ENCODE assay signal across 23 cellular contexts in the genomic region with DNA sequence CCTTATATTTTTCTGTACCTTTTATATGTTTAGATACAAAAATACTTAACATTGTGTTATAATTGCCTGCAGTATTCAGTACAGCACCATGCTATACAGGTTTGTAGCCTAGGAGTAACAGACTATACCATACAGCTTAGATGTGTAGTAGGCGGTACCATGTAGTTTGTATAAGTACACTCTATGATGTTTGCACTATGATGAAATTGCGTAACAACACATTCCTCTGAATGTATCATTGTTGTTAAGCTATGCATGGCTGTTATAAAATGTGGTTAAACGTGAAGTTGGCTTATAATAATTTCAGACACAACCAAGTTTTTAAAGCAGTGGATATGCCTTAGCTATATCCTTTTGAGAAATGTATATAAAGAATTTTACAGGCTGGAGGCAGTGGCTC.
DNase-seq lines count a peak whose midpoint lies in the region; ATAC-seq, FAIRE-seq and TF ChIP-seq lines count a peak whose summit lies in the region.
"Had no signal": no experiment of that assay in that cellular context is flagged by ENCODE, and none has a peak within 500 bp of the region (broad histone marks: within the 10 kb centered on the region; RNA-seq: fewer than 3 reads in every experiment).

No MANE protein-coding gene starts in this region.

- FAIRE-seq in bronchial epithelial cell (lab: Jason Lieb, UNC), result no peak
- FAIRE-seq: colon, GM12878, RCC 7860 had no signal

- H3K4me1 ChIP-seq in foreskin keratinocyte (no peaks in the 10 kb centered on the region), psoas muscle (no peaks in the 10 kb centered on the region)

- DNase-seq in AG10803 (ENCODE audit: low read depth), result peak; percentile 16
- DNase-seq in HT1080 (ENCODE audit: low read depth), result peak; percentile 7
- peak; percentile 90 for DNase-seq in bronchial epithelial cell (ENCODE audit: low read depth)
- peak; percentile 35 to 53 for DNase-seq in foreskin keratinocyte
- DNase-seq in psoas muscle, result no peak
- no peak for DNase-seq in SHP77 (lab: John Stamatoyannopoulos, UW)
- no peak for DNase-seq in activated CD4-positive, alpha-beta T cell treated with anti-CD3 and anti-CD28 coated beads for 1 hour
- DNase-seq in GM19240 (ENCODE audit: insufficient read length, low spot score), result no peak
- DNase-seq: activated CD4-positive, alpha-beta T cell treated with anti-CD3 and anti-CD28 coated beads for 48 hours; activated T-cell treated with anti-CD3 and anti-CD28 coated beads, Interleukin-2, amount 50 U/mL, for 4 hours; effector memory CD8-positive, alpha-beta T cell; heart left ventricle; MV-4-11; naive B cell; NCI-H146; NCI-H2171 treated with DMSO at 0.1 percent for 48 hours; NCI-H69; occipital lobe; substantia nigra; T-helper 17 cell had no signal

- TF ChIP-seq CTCF in AG10803 (conservative IDR thresholded peaks at IDR 0.05; ENCODE audit: low read length) (no peak), bronchial epithelial cell (IDR thresholded peaks at IDR 0.05; ENCODE audit: insufficient read depth, low read length, severe bottlenecking) (no peak), foreskin keratinocyte (conservative IDR thresholded peaks at IDR 0.05) (no peak), psoas muscle (IDR thresholded peaks at IDR 0.05) (no peak)

- intact Hi-C loops in psoas muscle (cut with DNase I), result no loop called here

- 96 to 98% (median 97%) methylated on average over 3 of the region's 3 CpGs for WGBS in psoas muscle, 3 donors

- H3K36me3 ChIP-seq in bronchial epithelial cell (ENCODE audit: control insufficient read depth, insufficient read depth, low read length), result no peaks in the 10 kb centered on the region
- H3K36me3 ChIP-seq in psoas muscle (ENCODE audit: insufficient read depth in 1 of 2, low read depth in 1 of 2), result peaks cover 0 to 8% of the 10 kb centered on the region in 2 donors

- H3K27ac ChIP-seq in foreskin keratinocyte (no peak overlapping the region), psoas muscle (no peak overlapping the region)
- H3K27ac ChIP-seq: heart left ventricle had no signal

- ATAC-seq in foreskin keratinocyte, result peak; percentile 61
- ATAC-seq in psoas muscle, result no peak
- ATAC-seq: activated T-cell treated with anti-CD3 and anti-CD28 coated beads, Interleukin-2, amount 50 U/mL, for 4 hours; effector memory CD8-positive, alpha-beta T cell; GM12878; heart left ventricle; T-helper 17 cell had no signal

- H3K9me3 ChIP-seq in psoas muscle, result no peaks in the 10 kb centered on the region
- H3K9me3 ChIP-seq: heart left ventricle had no signal

- H3K27me3 ChIP-seq in bronchial epithelial cell (ENCODE audit: control insufficient read depth, insufficient read depth, low read length), result no peaks in the 10 kb centered on the region
- H3K27me3 ChIP-seq in foreskin keratinocyte, result no peaks in the 10 kb centered on the region
- no peaks in the 10 kb centered on the region for H3K27me3 ChIP-seq in psoas muscle (ENCODE audit: insufficient read depth in 3 of 3, low read length in 2 of 3)
- H3K27me3 ChIP-seq: heart left ventricle had no signal

- no peak overlapping the region for H3K4me3 ChIP-seq in AG10803 (ENCODE audit: low read length)
- no peak overlapping the region for H3K4me3 ChIP-seq in bronchial epithelial cell (ENCODE audit: low read depth, low read length)
- no peak overlapping the region for H3K4me3 ChIP-seq in psoas muscle
- H3K4me3 ChIP-seq: GM12878, heart left ventricle had no signal

Comparison
In these comparisons a context has a peak if more than half of its experiments do, and no peak if none do; other contexts are left out.
1. DNase-seq: peak in AG10803 (single experiment), HT1080 (single experiment), bronchial epithelial cell (single experiment) and foreskin keratinocyte (2 of 2); none in psoas muscle (0 of 2), SHP77 (0 of 2), activated CD4-positive, alpha-beta T cell treated with anti-CD3 and anti-CD28 coated beads for 1 hour (single experiment) and GM19240 (single experiment).